26 cellular contexts compared by ENCODE assay signal in the genomic region with DNA sequence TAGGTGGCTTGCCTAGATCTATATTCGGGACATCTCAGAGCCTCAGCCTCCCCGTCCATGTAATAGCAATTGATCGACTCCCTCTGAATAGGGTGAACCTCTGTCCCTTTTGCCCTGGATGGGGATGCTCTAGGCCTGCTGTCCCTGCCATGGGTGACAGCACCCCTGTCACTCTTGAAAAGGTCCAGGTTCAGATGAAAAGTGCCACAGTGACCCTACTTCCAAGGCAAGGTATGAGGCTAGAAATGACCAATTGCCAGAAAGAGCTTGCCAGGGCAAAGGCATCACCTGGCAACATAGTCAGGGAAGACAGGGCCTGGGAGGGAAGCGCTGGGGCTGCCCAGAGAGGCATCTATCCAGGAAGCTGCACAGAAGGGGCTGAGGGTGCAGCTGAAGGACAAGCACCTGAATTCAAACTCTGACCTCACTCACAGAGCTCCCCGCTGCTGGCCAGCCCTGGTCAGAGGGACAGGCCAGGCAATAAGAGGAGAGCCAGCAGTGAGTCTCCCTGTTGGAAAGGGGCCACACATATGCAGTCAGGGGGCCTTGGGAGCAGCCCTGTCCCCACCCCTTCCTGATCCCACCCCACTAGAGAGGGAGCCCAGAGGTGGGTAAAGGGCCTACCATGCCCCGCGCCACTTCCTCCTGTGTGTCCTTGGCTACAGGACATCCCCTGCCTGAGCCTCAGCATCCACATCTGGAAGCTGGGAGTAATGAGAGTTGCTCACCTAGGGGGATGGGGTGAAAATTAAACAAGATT. TPM values are rescaled to one million over a fixed set of nuclear protein-coding genes. Genes with fewer than 3 reads are reported as not detected.
A peak's percentile ranks its signal among the peaks of the same experiment; 100 is the strongest.
DNase-seq lines count a peak whose midpoint lies in the region; ATAC-seq, FAIRE-seq and TF ChIP-seq lines count a peak whose summit lies in the region.
"Had no signal": no experiment of that assay in that cellular context is flagged by ENCODE, and none has a peak within 500 bp of the region (broad histone marks: within the 10 kb centered on the region; RNA-seq: fewer than 3 reads in every experiment).

No MANE protein-coding gene starts in this region.

- TF ChIP-seq EP300 in H1 (IDR thresholded peaks at IDR 0.05; ENCODE audit: borderline replicate concordance in 1 of 2, low read depth in 2 of 2, low read length in 2 of 2), result no peak
- TF ChIP-seq EP300 in transverse colon (IDR thresholded peaks at IDR 0.05; ENCODE audit: low read depth), result no peak

- no peaks in the 10 kb centered on the region for H3K36me3 Mint-ChIP-seq in activated naive CD4-positive, alpha-beta T cell treated with anti-CD3 and anti-CD28 coated beads, Interleukin-2, amount 10 ng/mL, durations not matched to agents 7 days and 5 days
- no peaks in the 10 kb centered on the region for H3K36me3 Mint-ChIP-seq in natural killer cell treated with Interleukin-12 subunit alpha and Interleukin-12 subunit beta and Interleukin-15 and Interleukin-18, amount 100 ng/mL, for 72 hours

- in situ Hi-C loops in transverse colon (cut with MboI; ENCODE audit: low pct_ligation_motif_present in 1 of 4, low pct_unique_long_range_greater_than_20kb in 1 of 4, low sequenced_read_pairs in 3 of 4), result loop anchor here in 1 of 4 donors (5.0 kb wide), 1 partner anchor 49 kb away; no protein-coding TSS in a partner anchor

- H3K4me3 ChIP-seq in H1 (ENCODE audit: extremely low read depth in 1 of 4, insufficient read depth in 2 of 4, low read depth in 3 of 4, low read length in 4 of 4) (no peak overlapping the region), transverse colon (no peak overlapping the region), testis (no peak overlapping the region)

- no peak overlapping the region for H2AK5ac ChIP-seq in H1 (ENCODE audit: low read depth, low read length)

- WGBS in H1 (ENCODE audit: extremely low coverage in 1 of 2, insufficient coverage in 1 of 2, insufficient read length in 1 of 2, insufficient replicate concordance in 2 of 2, low coverage in 1 of 2, low lambda C conversion rate in 2 of 2, missing lambda C conversion rate in 1 of 2), 2 experiments, result 90% methylated on average over 7 of the region's 7 CpGs; no CpG with 5 or more reads in 1 of the 2 experiments
- 90% methylated on average over 5 of the region's 7 CpGs; no CpG with 5 or more reads in 1 of the 2 donors for WGBS in transverse colon (ENCODE audit: low coverage in 1 of 2), 2 donors
- 94 to 97% methylated on average over 7 of the region's 7 CpGs for WGBS in testis, 2 donors

- no peak for TF ChIP-seq POLR2A in H1 (IDR thresholded peaks at IDR 0.05; ENCODE audit: control extremely low read depth in 1 of 2, low read depth in 2 of 2, low read length in 2 of 2)
- TF ChIP-seq POLR2A in transverse colon (IDR thresholded peaks at IDR 0.05), result no peak
- TF ChIP-seq POLR2A in testis (IDR thresholded peaks at IDR 0.05), result no peak

- H4K20me1 ChIP-seq in H1 (replicated peaks in 1 of 2; ENCODE audit: control insufficient read depth in 1 of 2, insufficient read depth in 2 of 2, low read length in 2 of 2), result no peaks in the 10 kb centered on the region

- no peaks in the 10 kb centered on the region for H3K23me2 ChIP-seq in H1 (ENCODE audit: low read depth, low read length)

- H4K5ac ChIP-seq in H1 (ENCODE audit: insufficient read length, low read depth, low read length), result no peak overlapping the region

- no peak overlapping the region for H3K4me2 ChIP-seq in H1 (ENCODE audit: insufficient read depth in 1 of 2, low read depth in 2 of 2, low read length in 2 of 2)
- H3K4me2 ChIP-seq: KMS-11 had no signal

- no peak overlapping the region for H2AFZ ChIP-seq in H1 (ENCODE audit: low read length)

- no peaks in the 10 kb centered on the region for H3K9me3 Mint-ChIP-seq in activated naive CD4-positive, alpha-beta T cell treated with anti-CD3 and anti-CD28 coated beads, Interleukin-2, amount 10 ng/mL, durations not matched to agents 7 days and 5 days
- H3K9me3 Mint-ChIP-seq in natural killer cell treated with Interleukin-12 subunit alpha and Interleukin-12 subunit beta and Interleukin-15 and Interleukin-18, amount 100 ng/mL, for 72 hours, result no peaks in the 10 kb centered on the region
- H3K9me3 Mint-ChIP-seq: HFFc6 had no signal

- no peak overlapping the region for H3K4ac ChIP-seq in H1 (replicated peaks; ENCODE audit: insufficient read length, low read depth, low read length)

- H2BK20ac ChIP-seq in H1 (ENCODE audit: low read length), result no peak overlapping the region

- ATAC-seq in natural killer cell treated with Interleukin-12 subunit alpha and Interleukin-12 subunit beta and Interleukin-15 and Interleukin-18, amount 100 ng/mL, for 72 hours, result peak in 1 of 2 donors; percentile 22
- no peak for ATAC-seq in HG03108 (IDR thresholded peaks at IDR 0.05; ENCODE audit: unreplicated experiment)

- H2BK12ac ChIP-seq in H1 (ENCODE audit: low read depth, low read length), result no peak overlapping the region

- H3K27me3 Mint-ChIP-seq in activated naive CD4-positive, alpha-beta T cell treated with anti-CD3 and anti-CD28 coated beads, Interleukin-2, amount 10 ng/mL, durations not matched to agents 7 days and 5 days, result peaks cover 65% of the 10 kb centered on the region
- peaks cover 14 to 27% of the 10 kb centered on the region in 2 donors for H3K27me3 Mint-ChIP-seq in natural killer cell treated with Interleukin-12 subunit alpha and Interleukin-12 subunit beta and Interleukin-15 and Interleukin-18, amount 100 ng/mL, for 72 hours

- H3K79me1 ChIP-seq in H1 (ENCODE audit: low read depth, low read length), result no peaks in the 10 kb centered on the region

- no peak for TF ChIP-seq RAD21 in H1 (IDR thresholded peaks at IDR 0.05 in 1 of 2, conservative IDR thresholded peaks at IDR 0.05 in 1 of 2; ENCODE audit: low read depth in 2 of 2, low read length in 2 of 2)

- H3K9me3 ChIP-seq in H1 (ENCODE audit: insufficient read depth in 2 of 2, low read depth in 1 of 2, low read length in 1 of 2), result no peaks in the 10 kb centered on the region
- no peaks in the 10 kb centered on the region for H3K9me3 ChIP-seq in transverse colon
- H3K9me3 ChIP-seq in testis, result no peaks in the 10 kb centered on the region

- no peak overlapping the region for H3K23ac ChIP-seq in H1 (ENCODE audit: insufficient read length)

- intact Hi-C loops in transverse colon (cut with DNase I; ENCODE audit: low total_unique reads), result no loop called here
- intact Hi-C loops in testis (cut with DNase I; ENCODE audit: low total_unique reads), result no loop called here

- H3K27ac Mint-ChIP-seq in activated naive CD4-positive, alpha-beta T cell treated with anti-CD3 and anti-CD28 coated beads, Interleukin-2, amount 10 ng/mL, durations not matched to agents 7 days and 5 days, result no peak overlapping the region
- peak overlapping the region in 1 of 2 donors; percentile 52 for H3K27ac Mint-ChIP-seq in natural killer cell treated with Interleukin-12 subunit alpha and Interleukin-12 subunit beta and Interleukin-15 and Interleukin-18, amount 100 ng/mL, for 72 hours
- H3K27ac Mint-ChIP-seq: HFFc6 had no signal

- H3K27ac ChIP-seq in H1 (ENCODE audit: low read depth, low read length) (no peak overlapping the region), transverse colon (no peak overlapping the region), testis (no peak overlapping the region)
- H3K27ac ChIP-seq: C4-2B, KMS-11 had no signal

- 0 out of 2 replicates have a peak overlapping the region, but pooled peaks have one; percentile 31 for H2BK15ac ChIP-seq in H1 (ENCODE audit: low read length)

- H3K4me1 Mint-ChIP-seq in activated naive CD4-positive, alpha-beta T cell treated with anti-CD3 and anti-CD28 coated beads, Interleukin-2, amount 10 ng/mL, durations not matched to agents 7 days and 5 days, result peaks cover 13% of the 10 kb centered on the region
- H3K4me1 Mint-ChIP-seq in natural killer cell treated with Interleukin-12 subunit alpha and Interleukin-12 subunit beta and Interleukin-15 and Interleukin-18, amount 100 ng/mL, for 72 hours (ENCODE audit: low read depth in 2 of 2), result peaks cover 22 to 52% of the 10 kb centered on the region in 2 donors

- H3K14ac ChIP-seq in H1 (ENCODE audit: insufficient read length), result no peak overlapping the region

- POLR2A ChIA-PET in H1 (lab: Charles Lee; ENCODE audit: partially characterized antibody), result no interaction called here

- no peak overlapping the region for H2BK120ac ChIP-seq in H1 (replicated peaks; ENCODE audit: low read depth, low read length)

- no peaks in the 10 kb centered on the region for H3K79me2 ChIP-seq in H1 (ENCODE audit: control insufficient read depth in 1 of 2, insufficient read depth in 2 of 2, low read length in 2 of 2)

- no peak overlapping the region for H3K9ac ChIP-seq in H1 (replicated peaks in 1 of 4; ENCODE audit: extremely low read depth in 1 of 4, low read depth in 3 of 4, low read length in 3 of 4)
- H3K9ac ChIP-seq: KMS-11 had no signal

- H3K18ac ChIP-seq in H1 (ENCODE audit: extremely low read depth, low read length), result no peak overlapping the region

- peak; percentile 16 for DNase-seq in activated naive CD4-positive, alpha-beta T cell treated with anti-CD3 and anti-CD28 coated beads, Interleukin-2, amount 10 ng/mL, durations not matched to agents 7 days and 5 days
- DNase-seq in activated naive CD4-positive, alpha-beta T cell treated with Interleukin-2 at 50 U/mL for 16 hours, result no peak
- no peak for DNase-seq in H1 (ENCODE audit: low read depth in 1 of 2, low spot score in 2 of 2)
- DNase-seq in natural killer cell treated with Interleukin-12 subunit alpha and Interleukin-12 subunit beta and Interleukin-15 and Interleukin-18, amount 100 ng/mL, for 72 hours (ENCODE audit: low spot score), result peak; percentile 57
- DNase-seq in transverse colon, result peak; percentile 6
- DNase-seq in testis, result no peak
- DNase-seq in activated CD4-positive, alpha-beta T cell treated with anti-CD3 and anti-CD28 coated beads, Interleukin-2, amount 50 U/mL, for 48 hours, result no peak
- DNase-seq: ACHN, AML-193, DMS 273 treated with DMSO at 0.1 percent for 48 hours, DND-41, H7, HFFc6, MV-4-11, NCI-H1694 treated with DMSO at 0.1 percent for 48 hours, NCI-H2107, NCI-H2227 treated with DMSO at 0.1 percent for 48 hours, NCI-H510A treated with DMSO at 0.1 percent for 48 hours, NCI-H774, SIG-M5 had no signal

- no peak overlapping the region for H2BK5ac ChIP-seq in H1 (ENCODE audit: low read depth, low read length)

- H3K27me3 ChIP-seq in H1 (replicated peaks in 1 of 4; ENCODE audit: control insufficient read depth in 3 of 4, extremely low read depth in 1 of 4, insufficient read depth in 3 of 4, low read length in 3 of 4) (peaks cover 0 to 5% (median 0%) of the 10 kb centered on the region in 4 experiments; a peak in 2 of 7 replicates), transverse colon (peaks cover 13% of the 10 kb centered on the region), testis (no peaks in the 10 kb centered on the region)

- no peak for FAIRE-seq in H1 (lab: Jason Lieb, UNC)

- no peak overlapping the region; the same call in 1 of the 2 replicates for H4K8ac ChIP-seq in H1 (ENCODE audit: extremely low read depth, insufficient read depth, low read length)

- H4K91ac ChIP-seq in H1 (replicated peaks; ENCODE audit: insufficient read length, low read length), result no peak overlapping the region

- H3K36me3 ChIP-seq in H1 (ENCODE audit: control insufficient read depth in 2 of 4, insufficient read depth in 4 of 4, low read length in 3 of 4), result no peaks in the 10 kb centered on the region
- H3K36me3 ChIP-seq in transverse colon, result no peaks in the 10 kb centered on the region
- H3K36me3 ChIP-seq in testis (ENCODE audit: low read depth, missing control alignments), result no peaks in the 10 kb centered on the region

- CTCF ChIA-PET in activated naive CD4-positive, alpha-beta T cell treated with anti-CD3 and anti-CD28 coated beads, Interleukin-2, amount 10 ng/mL, durations not matched to agents 7 days and 5 days (lab: Charles Lee), result no interaction called here
- CTCF ChIA-PET in H1 (lab: Charles Lee; ENCODE audit: partially characterized antibody), result interaction anchor here (0.9 kb wide), 1 partner anchor 33 kb away, joined by 3 read pairs; no protein-coding TSS in a partner anchor

- H3K56ac ChIP-seq in H1 (replicated peaks; ENCODE audit: insufficient read length, low read depth, low read length), result no peak overlapping the region

- H3K4me3 Mint-ChIP-seq in activated naive CD4-positive, alpha-beta T cell treated with anti-CD3 and anti-CD28 coated beads, Interleukin-2, amount 10 ng/mL, durations not matched to agents 7 days and 5 days, result no peak overlapping the region
- H3K4me3 Mint-ChIP-seq in natural killer cell treated with Interleukin-12 subunit alpha and Interleukin-12 subunit beta and Interleukin-15 and Interleukin-18, amount 100 ng/mL, for 72 hours, result no peak overlapping the region
- H3K4me3 Mint-ChIP-seq: HFFc6 had no signal

- H3K4me1 ChIP-seq in H1 (replicated peaks in 1 of 4; ENCODE audit: control insufficient read depth in 3 of 4, insufficient read depth in 4 of 4, low read length in 3 of 4) (peaks cover 0 to 3% (median 0%) of the 10 kb centered on the region in 4 experiments; a peak in 3 of 7 replicates), transverse colon (peaks cover 6 to 33% (median 12%) of the 10 kb centered on the region in 4 donors), testis (no peaks in the 10 kb centered on the region)

- TF ChIP-seq CTCF in H1 (IDR thresholded peaks at IDR 0.05; ENCODE audit: control extremely low read depth in 1 of 3, insufficient read depth in 1 of 3, low read depth in 1 of 3, low read length in 3 of 3) (no peak), transverse colon (IDR thresholded peaks at IDR 0.05) (no peak), testis (IDR thresholded peaks at IDR 0.05) (no peak)

RNA-seq across cellular contexts. Expression of a gene that starts 9.0 kb away (rescaled TPM):
- not detected in 2 replicates for total RNA-seq in H1 (2021; fragmentation: NEBNext Ultra II Directional; extraction: Animal tissue kit (Norgen Biotek cat#: 25700))
- polyA plus RNA-seq in H1 (2011; rRNA removed) (not detected in 2 replicates), testis (ENCODE audit: insufficient read depth, low read depth, low replicate concordance) (1.1 TPM)
- polyA plus RNA-seq in H1 (2011; cell fraction: cytosol; rRNA removed), result not detected
- polyA plus RNA-seq in H1 (2011; cell fraction: nucleus; rRNA removed), result not detected
- not detected in 4 replicates for polyA plus RNA-seq in H1 (2012, experiment 1 of 2)
- polyA plus RNA-seq in H1 (2012, experiment 2 of 2), result not detected
- 0.04 TPM for polyA plus RNA-seq in H1 (2013, experiment 1 of 2)
- polyA plus RNA-seq in H1 (2013, experiment 2 of 2), result not detected
- not detected in 2 replicates for polyA minus RNA-seq in H1 (2011; rRNA and poly(A)+ RNA removed)
- not detected for polyA minus RNA-seq in H1 (2011; cell fraction: cytosol; rRNA and poly(A)+ RNA removed)
- not detected for polyA minus RNA-seq in H1 (2011; cell fraction: nucleus; rRNA and poly(A)+ RNA removed)
- total RNA-seq in natural killer cell treated with Interleukin-12 subunit alpha and Interleukin-12 subunit beta and Interleukin-15 and Interleukin-18, amount 100 ng/mL, for 72 hours, result 1 to 10 TPM in 1 of 2 donors, not detected in 1; 3.3 TPM
- total RNA-seq in transverse colon (1 to 10 TPM in 2 of 4 donors, not detected in 2; 2.7 to 3.0 TPM), testis (under 1 TPM in 1 of 2 donors, not detected in 1; 0.50 TPM)
- total RNA-seq: G401, H7, HFFc6, HT-29, OCI-LY7 had no signal

RNA-seq across cellular contexts. Expression of a gene that starts 33.8 kb away (rescaled TPM):
- 14.2 and 16.3 TPM in 2 replicates for total RNA-seq in H1 (2021; fragmentation: NEBNext Ultra II Directional; extraction: Animal tissue kit (Norgen Biotek cat#: 25700))
- polyA plus RNA-seq in H1 (2011; rRNA removed) (43.3 and 74.9 TPM in 2 replicates), testis (ENCODE audit: insufficient read depth, low read depth, low replicate concordance) (0.69 TPM)
- 40.4 TPM for polyA plus RNA-seq in H1 (2011; cell fraction: cytosol; rRNA removed)
- 33.2 TPM for polyA plus RNA-seq in H1 (2011; cell fraction: nucleus; rRNA removed)
- 32.7 to 53.6 TPM (median 44.2 TPM) in 4 replicates for polyA plus RNA-seq in H1 (2012, experiment 1 of 2)
- polyA plus RNA-seq in H1 (2012, experiment 2 of 2), result 38.3 TPM
- 10.0 TPM for polyA plus RNA-seq in H1 (2013, experiment 1 of 2)
- 10.3 TPM for polyA plus RNA-seq in H1 (2013, experiment 2 of 2)
- polyA minus RNA-seq in H1 (2011; rRNA and poly(A)+ RNA removed), result 28.2 and 43.0 TPM in 2 replicates
- 13.7 TPM for polyA minus RNA-seq in H1 (2011; cell fraction: cytosol; rRNA and poly(A)+ RNA removed)
- polyA minus RNA-seq in H1 (2011; cell fraction: nucleus; rRNA and poly(A)+ RNA removed), result 8.5 TPM
- total RNA-seq in natural killer cell treated with Interleukin-12 subunit alpha and Interleukin-12 subunit beta and Interleukin-15 and Interleukin-18, amount 100 ng/mL, for 72 hours, result 10 to 100 TPM in 1 of 2 donors, under 1 TPM in 1; 0.64 to 12.4 TPM
- total RNA-seq in transverse colon (10 to 100 TPM in 2 of 4 donors, 1 to 10 TPM in 1, not detected in 1; 7.8 to 15.3 (median 10.9) TPM), testis (1 to 10 TPM; 1.4 to 2.0 TPM)

Comparison
In these comparisons a context has a peak if more than half of its experiments do, and no peak if none do; other contexts are left out.
1. DNase-seq: peak in activated naive CD4-positive, alpha-beta T cell treated with anti-CD3 and anti-CD28 coated beads, Interleukin-2, amount 10 ng/mL, durations not matched to agents 7 days and 5 days (single experiment), natural killer cell treated with Interleukin-12 subunit alpha and Interleukin-12 subunit beta and Interleukin-15 and Interleukin-18, amount 100 ng/mL, for 72 hours (single experiment) and transverse colon (single experiment); none in activated naive CD4-positive, alpha-beta T cell treated with Interleukin-2 at 50 U/mL for 16 hours (single experiment), H1 (0 of 2), testis (single experiment) and activated CD4-positive, alpha-beta T cell treated with anti-CD3 and anti-CD28 coated beads, Interleukin-2, amount 50 U/mL, for 48 hours (0 of 2).